1 cellular context compared by ENCODE assay signal in the genomic region with DNA sequence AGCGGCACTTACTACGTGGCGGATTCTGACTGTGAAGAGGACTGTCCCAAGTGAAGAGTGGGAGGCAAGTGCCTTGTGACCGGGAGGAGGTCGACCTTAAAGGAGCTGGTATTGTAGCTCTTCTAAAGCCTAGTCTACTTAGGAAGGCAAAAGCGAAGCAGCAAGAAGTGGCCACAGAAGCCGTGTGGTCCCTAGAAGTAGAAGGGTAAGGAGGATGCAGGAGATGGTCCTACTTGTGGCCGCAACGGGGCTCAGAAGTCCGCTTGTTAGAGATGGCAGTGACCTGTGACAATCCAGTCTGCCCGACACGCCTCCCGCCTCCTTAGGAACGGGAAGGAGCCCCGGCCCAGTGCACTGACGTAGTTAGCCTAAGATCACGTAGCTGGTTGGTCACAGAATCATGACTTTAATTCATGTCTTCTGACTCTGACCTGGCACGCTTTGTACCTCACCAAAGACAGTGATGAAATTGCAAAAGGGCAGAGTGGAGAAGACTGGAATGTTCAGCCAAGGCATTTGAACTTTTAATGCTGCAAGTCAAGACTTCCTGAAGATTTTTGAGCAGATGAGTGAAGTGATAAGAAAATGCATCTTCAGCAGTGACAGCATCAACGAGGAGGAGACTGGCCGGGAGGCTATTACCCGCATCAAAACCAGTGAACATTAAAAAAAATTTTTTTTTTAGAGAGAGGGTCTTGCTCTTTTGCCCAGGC.
A peak's percentile ranks its signal among the peaks of the same experiment; 100 is the strongest.
TF ChIP-seq lines count a peak whose summit lies in the region.

No MANE protein-coding gene starts in this region.

TF ChIP-seq in K562, 482 proteins besides CTCF, POLR2A, EP300 and RAD21 (continued from another document and continues in another):
- TF ChIP-seq DACH1 (IDR thresholded peaks at IDR 0.05; ENCODE audit: partially characterized antibody): no peak
- peak; percentile 100 for TF ChIP-seq EP400 (IDR thresholded peaks at IDR 0.05)
- TF ChIP-seq NCOA4 (IDR thresholded peaks at IDR 0.05; ENCODE audit: partially characterized antibody): peak; percentile 45
- no peak for TF ChIP-seq PTBP1 (IDR thresholded peaks at IDR 0.05; ENCODE audit: low read depth, low read length)
- TF ChIP-seq BRCA1 (IDR thresholded peaks at IDR 0.05): no peak
- TF ChIP-seq BRCA1 (CRISPR knock-in tag; IDR thresholded peaks at IDR 0.05): no peak
- TF ChIP-seq POLR2G (IDR thresholded peaks at IDR 0.05; ENCODE audit: low read depth, low read length): no peak
- TF ChIP-seq MYBL2 (IDR thresholded peaks at IDR 0.05; ENCODE audit: low read depth): no peak
- no peak for TF ChIP-seq MYBL2 (CRISPR knock-in tag; IDR thresholded peaks at IDR 0.05; ENCODE audit: borderline replicate concordance)
- no peak for TF ChIP-seq ZNF324 (CRISPR knock-in tag; IDR thresholded peaks at IDR 0.05)
- TF ChIP-seq EHMT2 (IDR thresholded peaks at IDR 0.05): peak; percentile 35; the same call in 1 of the 2 replicates
- TF ChIP-seq NBN (IDR thresholded peaks at IDR 0.05; ENCODE audit: low read depth): peak; percentile 93
- TF ChIP-seq, protein P1, sequence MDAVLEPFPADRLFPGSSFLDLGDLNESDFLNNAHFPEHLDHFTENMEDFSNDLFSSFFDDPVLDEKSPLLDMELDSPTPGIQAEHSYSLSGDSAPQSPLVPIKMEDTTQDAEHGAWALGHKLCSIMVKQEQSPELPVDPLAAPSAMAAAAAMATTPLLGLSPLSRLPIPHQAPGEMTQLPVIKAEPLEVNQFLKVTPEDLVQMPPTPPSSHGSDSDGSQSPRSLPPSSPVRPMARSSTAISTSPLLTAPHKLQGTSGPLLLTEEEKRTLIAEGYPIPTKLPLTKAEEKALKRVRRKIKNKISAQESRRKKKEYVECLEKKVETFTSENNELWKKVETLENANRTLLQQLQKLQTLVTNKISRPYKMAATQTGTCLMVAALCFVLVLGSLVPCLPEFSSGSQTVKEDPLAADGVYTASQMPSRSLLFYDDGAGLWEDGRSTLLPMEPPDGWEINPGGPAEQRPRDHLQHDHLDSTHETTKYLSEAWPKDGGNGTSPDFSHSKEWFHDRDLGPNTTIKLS (IDR thresholded peaks at IDR 0.05; ENCODE audit: borderline replicate concordance, low read depth): peak; percentile 100
- no peak for TF ChIP-seq HCFC1 (IDR thresholded peaks at IDR 0.05; ENCODE audit: low read depth, low read length)
- no peak for TF ChIP-seq RBM25 (IDR thresholded peaks at IDR 0.05; ENCODE audit: low read depth, low read length, severe bottlenecking)
- no peak for TF ChIP-seq ZNF717 (CRISPR knock-in tag; IDR thresholded peaks at IDR 0.05)
- TF ChIP-seq RB1 (IDR thresholded peaks at IDR 0.05; ENCODE audit: low read depth): no peak; the same call in 1 of the 2 replicates
- peak in 1 of 2 experiments; percentile 43; a peak in 1 of 4 replicates for TF ChIP-seq TBL1XR1 (IDR thresholded peaks at IDR 0.05; ENCODE audit: low read length in 2 of 2)
- TF ChIP-seq CBX5 (IDR thresholded peaks at IDR 0.05; ENCODE audit: borderline replicate concordance, low read depth): no peak
- no peak for TF ChIP-seq HNRNPL (IDR thresholded peaks at IDR 0.05; ENCODE audit: low read depth, low read length)
- peak in 1 of 2 experiments; percentile 20; a peak in 1 of 4 replicates for TF ChIP-seq NRF1 (conservative IDR thresholded peaks at IDR 0.05 in 1 of 2, IDR thresholded peaks at IDR 0.05 in 1 of 2)
- no peak for TF ChIP-seq JUNB (CRISPR knock-in tag; conservative IDR thresholded peaks at IDR 0.05)
- no peak for TF ChIP-seq WHSC1 (IDR thresholded peaks at IDR 0.05; ENCODE audit: low read length)
- no peak for TF ChIP-seq ZNF57 (CRISPR knock-in tag; IDR thresholded peaks at IDR 0.05)
- TF ChIP-seq MAFK (IDR thresholded peaks at IDR 0.05; ENCODE audit: low read length): no peak; the same call in 1 of the 2 replicates
- no peak for TF ChIP-seq RBM14 (IDR thresholded peaks at IDR 0.05; ENCODE audit: borderline replicate concordance, insufficient read depth, low read depth, low read length)
- TF ChIP-seq FOXP1 (CRISPR knock-in tag; IDR thresholded peaks at IDR 0.05): no peak
- TF ChIP-seq HNRNPK (IDR thresholded peaks at IDR 0.05; ENCODE audit: low read depth, low read length, poor library complexity, severe bottlenecking): no peak
- TF ChIP-seq XRCC5 (IDR thresholded peaks at IDR 0.05; ENCODE audit: low read depth, low read length): no peak
- peak; percentile 83 for TF ChIP-seq FOXJ2 (tag; IDR thresholded peaks at IDR 0.05)
- TF ChIP-seq ATF1 (CRISPR knock-in tag; IDR thresholded peaks at IDR 0.05): no peak; the same call in 1 of the 2 replicates
- peak; percentile 95 for TF ChIP-seq ATF1 (tag; IDR thresholded peaks at IDR 0.05)
- TF ChIP-seq SMARCA4 (IDR thresholded peaks at IDR 0.05): peak; percentile 60; the same call in 1 of the 2 replicates
- TF ChIP-seq FOXA3 (CRISPR knock-in tag; conservative IDR thresholded peaks at IDR 0.05 in 1 of 2, IDR thresholded peaks at IDR 0.05 in 1 of 2): no peak
- TF ChIP-seq KLF1 (tag; IDR thresholded peaks at IDR 0.05): no peak
- TF ChIP-seq STAT5A (IDR thresholded peaks at IDR 0.05; ENCODE audit: borderline replicate concordance, low read length): no peak
- no peak for TF ChIP-seq RBM39 (optimal IDR thresholded peaks at IDR 0.05; ENCODE audit: low read depth, low read length)
- no peak for TF ChIP-seq ILK (tag; IDR thresholded peaks at IDR 0.05; ENCODE audit: borderline replicate concordance, low read depth)
- TF ChIP-seq, protein P2, sequence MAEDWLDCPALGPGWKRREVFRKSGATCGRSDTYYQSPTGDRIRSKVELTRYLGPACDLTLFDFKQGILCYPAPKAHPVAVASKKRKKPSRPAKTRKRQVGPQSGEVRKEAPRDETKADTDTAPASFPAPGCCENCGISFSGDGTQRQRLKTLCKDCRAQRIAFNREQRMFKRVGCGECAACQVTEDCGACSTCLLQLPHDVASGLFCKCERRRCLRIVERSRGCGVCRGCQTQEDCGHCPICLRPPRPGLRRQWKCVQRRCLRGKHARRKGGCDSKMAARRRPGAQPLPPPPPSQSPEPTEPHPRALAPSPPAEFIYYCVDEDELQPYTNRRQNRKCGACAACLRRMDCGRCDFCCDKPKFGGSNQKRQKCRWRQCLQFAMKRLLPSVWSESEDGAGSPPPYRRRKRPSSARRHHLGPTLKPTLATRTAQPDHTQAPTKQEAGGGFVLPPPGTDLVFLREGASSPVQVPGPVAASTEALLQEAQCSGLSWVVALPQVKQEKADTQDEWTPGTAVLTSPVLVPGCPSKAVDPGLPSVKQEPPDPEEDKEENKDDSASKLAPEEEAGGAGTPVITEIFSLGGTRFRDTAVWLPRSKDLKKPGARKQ (CRISPR knock-in tag; IDR thresholded peaks at IDR 0.05): no peak
- TF ChIP-seq ZNF384 (IDR thresholded peaks at IDR 0.05; ENCODE audit: low read depth, low read length): no peak
- TF ChIP-seq TCFL5 (CRISPR knock-in tag; conservative IDR thresholded peaks at IDR 0.05): no peak
- peak; percentile 50; the same call in 1 of the 2 replicates for TF ChIP-seq HDGF (IDR thresholded peaks at IDR 0.05)
- no peak for TF ChIP-seq ZNF586 (CRISPR knock-in tag; conservative IDR thresholded peaks at IDR 0.05)
- TF ChIP-seq DNMT1 (IDR thresholded peaks at IDR 0.05): no peak
- 0 out of 2 replicates have a peak, but pooled peaks have one; percentile 15 for TF ChIP-seq LARP7 (IDR thresholded peaks at IDR 0.05)
- TF ChIP-seq CBX8 (IDR thresholded peaks at IDR 0.05; ENCODE audit: borderline replicate concordance, extremely low read depth, low read depth, low read length, poor library complexity, severe bottlenecking): no peak
- TF ChIP-seq, protein P3, sequence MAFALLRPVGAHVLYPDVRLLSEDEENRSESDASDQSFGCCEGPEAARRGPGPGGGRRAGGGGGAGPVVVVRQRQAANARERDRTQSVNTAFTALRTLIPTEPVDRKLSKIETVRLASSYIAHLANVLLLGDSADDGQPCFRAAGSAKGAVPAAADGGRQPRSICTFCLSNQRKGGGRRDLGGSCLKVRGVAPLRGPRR (CRISPR knock-in tag; IDR thresholded peaks at IDR 0.05): no peak
- no peak for TF ChIP-seq KLF16 (IDR thresholded peaks at IDR 0.05)
- TF ChIP-seq, protein P4, sequence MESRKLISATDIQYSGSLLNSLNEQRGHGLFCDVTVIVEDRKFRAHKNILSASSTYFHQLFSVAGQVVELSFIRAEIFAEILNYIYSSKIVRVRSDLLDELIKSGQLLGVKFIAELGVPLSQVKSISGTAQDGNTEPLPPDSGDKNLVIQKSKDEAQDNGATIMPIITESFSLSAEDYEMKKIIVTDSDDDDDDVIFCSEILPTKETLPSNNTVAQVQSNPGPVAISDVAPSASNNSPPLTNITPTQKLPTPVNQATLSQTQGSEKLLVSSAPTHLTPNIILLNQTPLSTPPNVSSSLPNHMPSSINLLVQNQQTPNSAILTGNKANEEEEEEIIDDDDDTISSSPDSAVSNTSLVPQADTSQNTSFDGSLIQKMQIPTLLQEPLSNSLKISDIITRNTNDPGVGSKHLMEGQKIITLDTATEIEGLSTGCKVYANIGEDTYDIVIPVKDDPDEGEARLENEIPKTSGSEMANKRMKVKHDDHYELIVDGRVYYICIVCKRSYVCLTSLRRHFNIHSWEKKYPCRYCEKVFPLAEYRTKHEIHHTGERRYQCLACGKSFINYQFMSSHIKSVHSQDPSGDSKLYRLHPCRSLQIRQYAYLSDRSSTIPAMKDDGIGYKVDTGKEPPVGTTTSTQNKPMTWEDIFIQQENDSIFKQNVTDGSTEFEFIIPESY (CRISPR knock-in tag; IDR thresholded peaks at IDR 0.05): no peak
- TF ChIP-seq GATA2 (CRISPR knock-in tag; IDR thresholded peaks at IDR 0.05): peak; percentile 57
- no peak for TF ChIP-seq POLR3A (IDR thresholded peaks at IDR 0.05; ENCODE audit: borderline replicate concordance, extremely low read depth, insufficient read depth, insufficient read length)
- TF ChIP-seq ZNF584 (CRISPR knock-in tag; IDR thresholded peaks at IDR 0.05; ENCODE audit: low read depth): no peak
- peak; percentile 59 for TF ChIP-seq ESRRA (IDR thresholded peaks at IDR 0.05; ENCODE audit: borderline replicate concordance, low read depth)
- TF ChIP-seq CHD4 (IDR thresholded peaks at IDR 0.05; ENCODE audit: insufficient read depth, insufficient replicate concordance, low read depth, low read length, poor library complexity, severe bottlenecking): no peak
- no peak for TF ChIP-seq ZNF79 (CRISPR knock-in tag; IDR thresholded peaks at IDR 0.05; ENCODE audit: low read depth)
- TF ChIP-seq ZNF184 (CRISPR knock-in tag; IDR thresholded peaks at IDR 0.05): no peak
- 0 out of 2 replicates have a peak, but pooled peaks have one; percentile 27 for TF ChIP-seq ELF1 (tag; IDR thresholded peaks at IDR 0.05)
- TF ChIP-seq ZNF143 (CRISPR knock-in tag; IDR thresholded peaks at IDR 0.05): no peak
- peak; percentile 92 for TF ChIP-seq TOE1 (IDR thresholded peaks at IDR 0.05; ENCODE audit: borderline replicate concordance)
- TF ChIP-seq TOE1 (CRISPR knock-in tag; IDR thresholded peaks at IDR 0.05; ENCODE audit: borderline replicate concordance, low read depth): no peak; the same call in 1 of the 2 replicates
- TF ChIP-seq, protein P5, sequence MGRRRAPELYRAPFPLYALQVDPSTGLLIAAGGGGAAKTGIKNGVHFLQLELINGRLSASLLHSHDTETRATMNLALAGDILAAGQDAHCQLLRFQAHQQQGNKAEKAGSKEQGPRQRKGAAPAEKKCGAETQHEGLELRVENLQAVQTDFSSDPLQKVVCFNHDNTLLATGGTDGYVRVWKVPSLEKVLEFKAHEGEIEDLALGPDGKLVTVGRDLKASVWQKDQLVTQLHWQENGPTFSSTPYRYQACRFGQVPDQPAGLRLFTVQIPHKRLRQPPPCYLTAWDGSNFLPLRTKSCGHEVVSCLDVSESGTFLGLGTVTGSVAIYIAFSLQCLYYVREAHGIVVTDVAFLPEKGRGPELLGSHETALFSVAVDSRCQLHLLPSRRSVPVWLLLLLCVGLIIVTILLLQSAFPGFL (CRISPR knock-in tag; IDR thresholded peaks at IDR 0.05): no peak
- no peak for TF ChIP-seq CBFB (CRISPR knock-in tag; IDR thresholded peaks at IDR 0.05)
- no peak for TF ChIP-seq PHF21A (IDR thresholded peaks at IDR 0.05; ENCODE audit: borderline replicate concordance, low read depth)
- TF ChIP-seq, protein P6, sequence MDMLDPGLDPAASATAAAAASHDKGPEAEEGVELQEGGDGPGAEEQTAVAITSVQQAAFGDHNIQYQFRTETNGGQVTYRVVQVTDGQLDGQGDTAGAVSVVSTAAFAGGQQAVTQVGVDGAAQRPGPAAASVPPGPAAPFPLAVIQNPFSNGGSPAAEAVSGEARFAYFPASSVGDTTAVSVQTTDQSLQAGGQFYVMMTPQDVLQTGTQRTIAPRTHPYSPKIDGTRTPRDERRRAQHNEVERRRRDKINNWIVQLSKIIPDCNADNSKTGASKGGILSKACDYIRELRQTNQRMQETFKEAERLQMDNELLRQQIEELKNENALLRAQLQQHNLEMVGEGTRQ (CRISPR knock-in tag; IDR thresholded peaks at IDR 0.05): no peak
- TF ChIP-seq ZNF354B (CRISPR knock-in tag; IDR thresholded peaks at IDR 0.05): no peak
- TF ChIP-seq, protein P7, sequence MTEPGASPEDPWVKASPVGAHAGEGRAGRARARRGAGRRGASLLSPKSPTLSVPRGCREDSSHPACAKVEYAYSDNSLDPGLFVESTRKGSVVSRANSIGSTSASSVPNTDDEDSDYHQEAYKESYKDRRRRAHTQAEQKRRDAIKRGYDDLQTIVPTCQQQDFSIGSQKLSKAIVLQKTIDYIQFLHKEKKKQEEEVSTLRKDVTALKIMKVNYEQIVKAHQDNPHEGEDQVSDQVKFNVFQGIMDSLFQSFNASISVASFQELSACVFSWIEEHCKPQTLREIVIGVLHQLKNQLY (CRISPR knock-in tag; conservative IDR thresholded peaks at IDR 0.05): no peak
- TF ChIP-seq E2F5 (CRISPR knock-in tag; IDR thresholded peaks at IDR 0.05): no peak
- TF ChIP-seq TAF9B (IDR thresholded peaks at IDR 0.05; ENCODE audit: partially characterized antibody): peak; percentile 84
- TF ChIP-seq ZNF511 (CRISPR knock-in tag; IDR thresholded peaks at IDR 0.05): peak; percentile 74; the same call in 1 of the 2 replicates
- TF ChIP-seq ASH1L (IDR thresholded peaks at IDR 0.05; ENCODE audit: borderline replicate concordance, low read depth, partially characterized antibody): no peak
